Comparison of ENCODE assay signal across 28 cellular contexts in the genomic region with DNA sequence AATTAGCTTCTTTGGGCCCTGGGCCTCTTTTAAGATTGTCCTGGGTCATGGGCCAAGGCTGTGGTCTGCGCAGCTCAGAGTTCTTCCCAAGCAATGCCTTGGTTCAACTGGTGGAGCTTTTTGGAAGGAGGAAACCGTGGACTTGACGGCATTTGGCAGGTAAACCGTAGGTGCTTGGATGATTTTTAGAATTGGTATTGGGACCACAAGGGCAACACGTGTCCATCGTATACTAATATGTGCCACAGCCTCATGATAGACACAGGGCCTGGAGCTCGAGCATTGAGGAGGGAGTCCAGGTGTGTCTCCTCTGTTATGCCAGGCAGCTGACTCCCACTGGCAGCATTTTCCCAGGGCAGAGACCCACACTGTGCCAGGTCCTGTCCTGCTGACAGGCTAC.
"Had no signal": no experiment of that assay in that cellular context is flagged by ENCODE, and none has a peak within 500 bp of the region (broad histone marks: within the 10 kb centered on the region; RNA-seq: fewer than 3 reads in every experiment).

No MANE protein-coding gene starts in this region.

- H3K27me3 ChIP-seq: colonic mucosa, gastroesophageal sphincter, hepatocyte, right atrium auricular region, testis, tibial artery, upper lobe of right lung, uterus had no signal

- H2AFZ ChIP-seq: hepatocyte had no signal

- H3K9me3 Mint-ChIP-seq: neural crest cell had no signal

- H3K36me3 Mint-ChIP-seq: memory B cell had no signal

- H3K4me1 Mint-ChIP-seq: memory B cell; naive B cell; neural crest cell; stimulated activated memory B cell treated with anti-CD40 and anti-IgM and Interleukin-4, amounts not matched to agents 10 μg/mL and 1 μg/mL and 100 μg/mL, for 72 hours had no signal

- DNase-seq: colonic mucosa; effector CD8-positive, alpha-beta T cell; heart left ventricle; kidney; mucosa of descending colon; naive B cell; stimulated activated CD4-positive, alpha-beta T cell treated with anti-CD3 and anti-CD28 coated beads, Interleukin-12 subunit alpha, Interleukin-12 subunit beta, amount 100 ng/mL, for 4 hours; stimulated activated CD4-positive, alpha-beta T cell treated with anti-CD3 and anti-CD28 coated beads, Interleukin-1b, Interleukin-23, amount 100 ng/mL, for 48 hours; stimulated activated CD4-positive, alpha-beta T cell treated with anti-CD3 and anti-CD28 coated beads, Interleukin-4, amount 100 ng/mL, for 4 hours; stimulated activated naive CD8-positive, alpha-beta T cell treated with anti-CD3 and anti-CD28 coated beads, Interleukin-15, Interleukin-2, amounts not matched to agents 100 U/mL and 50 U/mL, for 24 hours; substantia nigra; testis; tibial artery; upper lobe of right lung; uterus had no signal

- H3K27ac Mint-ChIP-seq: dendritic cell treated with granulocyte-macrophage colony-stimulating factor and Interleukin-4, amounts not matched to agents 40 ng/mL and 50 ng/mL, for 4 days; memory B cell; mesothelial cell of epicardium; naive B cell; natural killer cell treated with Interleukin-12 subunit alpha and Interleukin-12 subunit beta and Interleukin-15 and Interleukin-18, amount 100 ng/mL, for 72 hours; stimulated activated memory B cell treated with anti-CD40 and anti-IgM and Interleukin-4, amounts not matched to agents 10 μg/mL and 1 μg/mL and 100 μg/mL, for 72 hours had no signal

- H3K4me1 ChIP-seq: colonic mucosa, foreskin keratinocyte, gastroesophageal sphincter, heart left ventricle, prostate gland, right atrium auricular region, tibial artery, upper lobe of right lung, uterus had no signal

- H3K79me2 ChIP-seq: hepatocyte had no signal

- H3K4me3 ChIP-seq: colonic mucosa, gastroesophageal sphincter, heart left ventricle, hepatocyte, lung, mucosa of descending colon, prostate gland, right atrium auricular region, smooth muscle cell, testis, tibial artery, upper lobe of right lung, uterus had no signal

- H3K4me2 ChIP-seq: hepatocyte, smooth muscle cell had no signal

- H3K36me3 ChIP-seq: colonic mucosa, gastroesophageal sphincter, heart left ventricle, prostate gland, right atrium auricular region, tibial artery, upper lobe of right lung, uterus had no signal

- H3K27ac ChIP-seq: colonic mucosa, foreskin keratinocyte, gastroesophageal sphincter, heart left ventricle, hepatocyte, prostate gland, right atrium auricular region, testis, tibial artery, upper lobe of right lung, uterus had no signal

- H3K4me3 Mint-ChIP-seq: dendritic cell treated with granulocyte-macrophage colony-stimulating factor and Interleukin-4, amounts not matched to agents 40 ng/mL and 50 ng/mL, for 4 days; memory B cell; mesothelial cell of epicardium; natural killer cell treated with Interleukin-12 subunit alpha and Interleukin-12 subunit beta and Interleukin-15 and Interleukin-18, amount 100 ng/mL, for 72 hours; neural crest cell; stimulated activated memory B cell treated with anti-CD40 and anti-IgM and Interleukin-4, amounts not matched to agents 10 μg/mL and 1 μg/mL and 100 μg/mL, for 72 hours had no signal

- H3K9me3 ChIP-seq: colonic mucosa, prostate gland, testis, upper lobe of right lung had no signal
